In the genomic region with DNA sequence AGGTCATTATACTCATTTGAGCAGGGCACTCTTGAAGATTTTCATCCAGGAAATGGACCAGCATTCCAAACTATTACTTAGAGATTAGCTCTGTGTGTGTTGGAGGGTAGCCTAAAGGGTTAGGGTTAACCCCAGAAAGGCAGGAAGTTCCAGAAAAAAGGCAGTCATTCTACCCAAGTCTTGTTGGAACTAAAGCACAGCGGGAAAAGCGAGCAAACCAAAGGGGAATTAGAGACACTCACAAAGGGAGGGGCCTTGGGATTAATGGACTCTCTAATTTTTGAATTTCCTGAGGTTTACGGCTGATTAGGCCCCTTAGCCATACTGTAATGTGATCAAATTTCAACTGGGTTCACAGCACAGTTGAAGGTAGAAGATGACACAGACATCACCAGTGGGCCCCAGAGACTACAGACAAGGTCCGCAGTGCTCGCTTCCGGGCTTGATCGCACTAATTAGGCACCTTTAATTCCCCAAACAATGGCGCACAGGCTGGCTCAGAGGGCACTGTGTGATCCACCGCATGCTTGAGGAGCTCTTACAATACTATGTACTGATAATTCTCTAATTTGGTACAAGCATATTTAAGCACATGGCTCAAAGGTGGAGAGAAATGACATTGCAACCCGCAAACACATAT, we compare ENCODE assay signal across 10 cellular contexts. TPM values are rescaled to one million over a fixed set of nuclear protein-coding genes. Genes with fewer than 3 reads are reported as not detected.
DNase-seq lines count a peak whose midpoint lies in the region; ATAC-seq and TF ChIP-seq lines count a peak whose summit lies in the region.
"Had no signal": no experiment of that assay in that cellular context is flagged by ENCODE, and none has a peak within 500 bp of the region (broad histone marks: within the 10 kb centered on the region; RNA-seq: fewer than 3 reads in every experiment).

No MANE protein-coding gene starts in this region.

- intact Hi-C loops in prostate gland (cut with DNase I), result no loop called here
- intact Hi-C loops in lower lobe of right lung (cut with DNase I), result no loop called here
- intact Hi-C loops in OCI-LY7 (cut with micrococcal nuclease; ENCODE audit: unreplicated experiment), result no loop called here

- H3K27ac ChIP-seq in CD8-positive, alpha-beta memory T cell (ENCODE audit: low read depth, low read length), result no peak overlapping the region
- H3K27ac ChIP-seq in endodermal cell (ENCODE audit: low read depth, low read length), result peak overlapping the region; percentile 46
- H3K27ac ChIP-seq in prostate gland, result peak overlapping the region; percentile 77 to 90
- H3K27ac ChIP-seq in lower lobe of right lung, result no peak overlapping the region
- no peak overlapping the region for H3K27ac ChIP-seq in OCI-LY7 (ENCODE audit: low read depth, low read length, poor library complexity, severe bottlenecking)

- no peak for ATAC-seq in lower lobe of right lung
- ATAC-seq: stimulated activated naive B cell treated with anti-CD40 and anti-IgM and Interleukin-4, amounts not matched to agents 10 μg/mL and 1 μg/mL and 100 μg/mL, for 72 hours had no signal

- WGBS in endodermal cell (ENCODE audit: insufficient coverage in 1 of 2, insufficient read length in 1 of 2), 2 experiments, result 57 to 61% methylated on average over 8 to 10 of the region's 10 CpGs
- 79% methylated on average over 10 of the region's 10 CpGs for WGBS in prostate gland

- no peak overlapping the region for H2AFZ ChIP-seq in OCI-LY7 (ENCODE audit: low read length)

- no peaks in the 10 kb centered on the region for H3K36me3 ChIP-seq in CD8-positive, alpha-beta memory T cell (ENCODE audit: insufficient read depth, low read length)
- H3K36me3 ChIP-seq in endodermal cell (ENCODE audit: control insufficient read depth, insufficient read depth, low read length) (peaks cover 13% of the 10 kb centered on the region), prostate gland (no peaks in the 10 kb centered on the region), lower lobe of right lung (peaks cover 4% of the 10 kb centered on the region), OCI-LY7 (ENCODE audit: insufficient read depth, low read length) (no peaks in the 10 kb centered on the region)

- peaks cover 0 to 12% (median 0%) of the 10 kb centered on the region in 3 donors for H3K36me3 Mint-ChIP-seq in CD8-positive, alpha-beta memory T cell
- H3K36me3 Mint-ChIP-seq in endodermal cell (ENCODE audit: low read depth), result peaks cover 2% of the 10 kb centered on the region

- H3K79me2 ChIP-seq in OCI-LY7 (ENCODE audit: insufficient read depth, low read depth, low read length), result peaks cover 46% of the 10 kb centered on the region; the same call in 1 of the 2 replicates

- H3K27ac Mint-ChIP-seq in CD8-positive, alpha-beta memory T cell, result peak overlapping the region; percentile 76 to 93 (median 86)
- H3K27ac Mint-ChIP-seq in endodermal cell, result peak overlapping the region; percentile 80
- H3K27ac Mint-ChIP-seq: stimulated activated naive B cell treated with anti-CD40 and anti-IgM and Interleukin-4, amounts not matched to agents 10 μg/mL and 1 μg/mL and 100 μg/mL, for 72 hours had no signal

- H3K9me3 Mint-ChIP-seq in CD8-positive, alpha-beta memory T cell, result no peaks in the 10 kb centered on the region
- no peaks in the 10 kb centered on the region for H3K9me3 Mint-ChIP-seq in endodermal cell
- H3K9me3 Mint-ChIP-seq: stimulated activated naive B cell treated with anti-CD40 and anti-IgM and Interleukin-4, amounts not matched to agents 10 μg/mL and 1 μg/mL and 100 μg/mL, for 72 hours had no signal

- H3K4me2 ChIP-seq in OCI-LY7 (ENCODE audit: low read length), result no peak overlapping the region

- H3K4me1 Mint-ChIP-seq in CD8-positive, alpha-beta memory T cell, result peaks cover 84 to 97% (median 94%) of the 10 kb centered on the region in 3 donors
- H3K4me1 Mint-ChIP-seq in endodermal cell, result peaks cover 47% of the 10 kb centered on the region

- CTCF ChIA-PET in CD8-positive, alpha-beta memory T cell (lab: Charles Lee), result interaction anchor here (1.0 to 1.3 kb wide), 2 partner anchors 11 to 16 kb away, joined by 5 read pairs; no protein-coding TSS in a partner anchor
- CTCF ChIA-PET in OCI-LY7 (lab: Charles Lee; ENCODE audit: unreplicated experiment), result no interaction called here

- H3K4me3 Mint-ChIP-seq in CD8-positive, alpha-beta memory T cell, result peak overlapping the region in 6 of 7 donors; percentile 50 to 78 (median 54)
- no peak overlapping the region for H3K4me3 Mint-ChIP-seq in endodermal cell
- H3K4me3 Mint-ChIP-seq: stimulated activated naive B cell treated with anti-CD40 and anti-IgM and Interleukin-4, amounts not matched to agents 10 μg/mL and 1 μg/mL and 100 μg/mL, for 72 hours had no signal

- no peak for DNase-seq in CD8-positive, alpha-beta memory T cell
- DNase-seq in NCI-H146 (lab: John Stamatoyannopoulos, UW) (peak; percentile 54), endodermal cell (peak; percentile 44), prostate gland (ENCODE audit: low spot score) (no peak), lower lobe of right lung (no peak), OCI-LY7 (ENCODE audit: low spot score) (no peak)
- DNase-seq in activated CD4-positive, CD25-positive, alpha-beta regulatory T cell treated with anti-CD3 and anti-CD28 coated beads, Interleukin-2, amount 50 U/mL, for 72 hours, result no peak
- DNase-seq: effector CD4-positive, alpha-beta T cell; NCI-H2081; stimulated activated naive B cell treated with anti-CD40 and anti-IgM and Interleukin-4, amounts not matched to agents 10 μg/mL and 1 μg/mL and 100 μg/mL, for 72 hours had no signal

- H3K9ac ChIP-seq in endodermal cell (ENCODE audit: extremely low read depth, low read length, poor library complexity, severe bottlenecking), result no peak overlapping the region

- no peaks in the 10 kb centered on the region for H3K9me2 ChIP-seq in OCI-LY7 (ENCODE audit: insufficient read depth, low read length)

- H3K9me3 ChIP-seq in CD8-positive, alpha-beta memory T cell (ENCODE audit: low read length), result no peaks in the 10 kb centered on the region
- H3K9me3 ChIP-seq in endodermal cell (ENCODE audit: control insufficient read depth, low read length) (no peaks in the 10 kb centered on the region), prostate gland (no peaks in the 10 kb centered on the region), lower lobe of right lung (no peaks in the 10 kb centered on the region), OCI-LY7 (ENCODE audit: low read length) (no peaks in the 10 kb centered on the region)

- peak overlapping the region; percentile 13 for H3K4me3 ChIP-seq in CD8-positive, alpha-beta memory T cell (ENCODE audit: low read length)
- H3K4me3 ChIP-seq in endodermal cell (ENCODE audit: low read length) (no peak overlapping the region), prostate gland (no peak overlapping the region), lower lobe of right lung (no peak overlapping the region), OCI-LY7 (ENCODE audit: low read depth, low read length, poor library complexity, severe bottlenecking) (no peak overlapping the region)

- BruUV-seq in OCI-LY7 (replicated peaks; lab: Mats Ljungman, UMichigan), result no TSS peak

- H3K27me3 ChIP-seq in CD8-positive, alpha-beta memory T cell (ENCODE audit: insufficient read depth, low read length, poor library complexity, severe bottlenecking), result no peaks in the 10 kb centered on the region
- H3K27me3 ChIP-seq in endodermal cell (ENCODE audit: control insufficient read depth, insufficient read depth, low read length, poor library complexity, severe bottlenecking), result no peaks in the 10 kb centered on the region
- no peaks in the 10 kb centered on the region for H3K27me3 ChIP-seq in prostate gland (replicated peaks; ENCODE audit: insufficient read depth)
- no peaks in the 10 kb centered on the region for H3K27me3 ChIP-seq in lower lobe of right lung (ENCODE audit: low read depth)

- no peak for TF ChIP-seq POLR2A in prostate gland (IDR thresholded peaks at IDR 0.05)

- H3K27me3 Mint-ChIP-seq in CD8-positive, alpha-beta memory T cell, result no peaks in the 10 kb centered on the region
- H3K27me3 Mint-ChIP-seq in endodermal cell (ENCODE audit: insufficient read depth), result no peaks in the 10 kb centered on the region
- H3K27me3 Mint-ChIP-seq: stimulated activated naive B cell treated with anti-CD40 and anti-IgM and Interleukin-4, amounts not matched to agents 10 μg/mL and 1 μg/mL and 100 μg/mL, for 72 hours had no signal

- POLR2A ChIA-PET in CD8-positive, alpha-beta memory T cell (lab: Charles Lee), result no interaction called here
- POLR2A ChIA-PET in OCI-LY7 (lab: Charles Lee), result no interaction called here

- H4K20me1 ChIP-seq in OCI-LY7 (ENCODE audit: insufficient read depth, low read length), result peaks cover 34% of the 10 kb centered on the region

- TF ChIP-seq CTCF in endodermal cell (conservative IDR thresholded peaks at IDR 0.05), result no peak
- no peak for TF ChIP-seq CTCF in prostate gland (IDR thresholded peaks at IDR 0.05)
- TF ChIP-seq CTCF in lower lobe of right lung (IDR thresholded peaks at IDR 0.05), result no peak
- no peak for TF ChIP-seq CTCF in OCI-LY7 (conservative IDR thresholded peaks at IDR 0.05; ENCODE audit: low read length)

- H3K4me1 ChIP-seq in CD8-positive, alpha-beta memory T cell (ENCODE audit: insufficient read depth, low read length), result peaks cover 100% of the 10 kb centered on the region
- H3K4me1 ChIP-seq in endodermal cell (ENCODE audit: control insufficient read depth, insufficient read depth, low read length), result peaks cover 34% of the 10 kb centered on the region
- H3K4me1 ChIP-seq in prostate gland (replicated peaks), result peaks cover 25% of the 10 kb centered on the region
- H3K4me1 ChIP-seq in lower lobe of right lung, result peaks cover 90% of the 10 kb centered on the region
- peaks cover 5% of the 10 kb centered on the region for H3K4me1 ChIP-seq in OCI-LY7 (ENCODE audit: insufficient read depth, low read length, poor library complexity, severe bottlenecking)

RNA-seq across cellular contexts. Expression of a gene that starts 28.3 kb away (rescaled TPM):
- 100 to 1,000 TPM; 284 to 289 TPM for total RNA-seq in CD8-positive, alpha-beta memory T cell
- 540 TPM for polyA plus RNA-seq in CD8-positive, alpha-beta memory T cell
- total RNA-seq in endodermal cell (100 to 1,000 TPM; 334 to 362 TPM), prostate gland (100 to 1,000 TPM; 139 to 150 TPM), lower lobe of right lung (236 TPM), OCI-LY7 (2022) (187 and 190 TPM in 2 replicates)
- polyA plus RNA-seq in endodermal cell (2013, experiment 1 of 2), result 254 TPM
- 240 TPM for polyA plus RNA-seq in endodermal cell (2013, experiment 2 of 2)
- total RNA-seq in OCI-LY7 (2014; rRNA removed; shearing (Covaris generic)), result 56.1 and 61.3 TPM in 2 replicates

Comparison
In these comparisons a context has a peak if more than half of its experiments do, and no peak if none do; other contexts are left out.
1. DNase-seq: peak in NCI-H146 (single experiment) and endodermal cell (single experiment); none in CD8-positive, alpha-beta memory T cell (0 of 5), prostate gland (single experiment), lower lobe of right lung (single experiment), activated CD4-positive, CD25-positive, alpha-beta regulatory T cell treated with anti-CD3 and anti-CD28 coated beads, Interleukin-2, amount 50 U/mL, for 72 hours (single experiment) and OCI-LY7 (single experiment).
2. H3K27ac ChIP-seq: peak in endodermal cell (single experiment) and prostate gland (2 of 2); none in CD8-positive, alpha-beta memory T cell (single experiment), lower lobe of right lung (single experiment) and OCI-LY7 (single experiment).